ENCODE assay signal across 26 cellular contexts in the genomic region with DNA sequence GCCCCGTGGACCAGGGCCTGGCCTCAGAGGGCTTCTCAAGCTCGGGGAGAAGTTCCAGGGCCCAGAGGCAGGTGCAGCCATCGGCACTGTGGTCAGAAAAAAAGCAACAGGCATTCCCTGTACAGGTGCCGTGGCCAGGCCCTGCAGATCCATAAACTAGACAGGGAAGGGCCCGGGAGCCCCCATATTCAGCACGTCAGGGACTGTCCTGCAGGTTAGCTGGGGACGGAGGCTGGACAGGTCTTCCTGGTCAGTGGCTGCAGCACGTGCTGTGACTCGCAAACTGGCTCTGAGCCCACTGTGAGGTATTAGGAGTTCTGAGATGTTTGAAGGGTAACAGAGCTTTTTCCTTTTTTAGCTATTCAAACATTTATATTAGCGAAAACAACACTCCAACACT. TPM values are rescaled to one million over a fixed set of nuclear protein-coding genes. Genes with fewer than 3 reads are reported as not detected.
A peak's percentile ranks its signal among the peaks of the same experiment; 100 is the strongest.
DNase-seq lines count a peak whose midpoint lies in the region; ATAC-seq and TF ChIP-seq lines count a peak whose summit lies in the region.
"Had no signal": no experiment of that assay in that cellular context is flagged by ENCODE, and none has a peak within 500 bp of the region (broad histone marks: within the 10 kb centered on the region; RNA-seq: fewer than 3 reads in every experiment).

No MANE protein-coding gene starts in this region.

- no peak for TF ChIP-seq CTCF in activated CD8-positive, alpha-beta T cell treated with anti-CD3 and anti-CD28 coated beads for 36 hours (IDR thresholded peaks at IDR 0.05)
- TF ChIP-seq CTCF in Loucy (conservative IDR thresholded peaks at IDR 0.05; ENCODE audit: low read length) (no peak), prostate gland (IDR thresholded peaks at IDR 0.05) (no peak), Caco-2 (IDR thresholded peaks at IDR 0.05; ENCODE audit: insufficient read depth in 1 of 2, low read depth in 1 of 2, low read length in 1 of 2, severe bottlenecking in 1 of 2, unreplicated experiment in 1 of 2) (no peak)

- CTCF ChIA-PET in activated CD8-positive, alpha-beta T cell treated with anti-CD3 and anti-CD28 coated beads for 36 hours (lab: Charles Lee): interaction anchor here (1.1 to 1.3 kb wide), 3 partner anchors 9 to 34 kb away, joined by 3 read pairs; no protein-coding TSS in a partner anchor
- CTCF ChIA-PET in activated CD8-positive, alpha-beta T cell treated with anti-CD3 and anti-CD28 coated beads, Interleukin-2, amount 10 ng/mL, durations not matched to agents 7 days and 5 days (lab: Charles Lee): interaction anchor here (0.8 to 1.4 kb wide), 2 partner anchors 15 to 62 kb away, joined by 3 read pairs; a partner anchor contains a TSS
- CTCF ChIA-PET in Caco-2 (lab: Charles Lee): no interaction called here

- H3K4me1 Mint-ChIP-seq in activated CD8-positive, alpha-beta T cell treated with anti-CD3 and anti-CD28 coated beads for 36 hours (ENCODE audit: low read depth): peaks cover 9% of the 10 kb centered on the region
- H3K4me1 Mint-ChIP-seq in activated CD8-positive, alpha-beta T cell treated with anti-CD3 and anti-CD28 coated beads, Interleukin-2, amount 10 ng/mL, durations not matched to agents 7 days and 5 days (ENCODE audit: low read depth): peaks cover 23% of the 10 kb centered on the region
- H3K4me1 Mint-ChIP-seq in Caco-2 (ENCODE audit: low read depth, unreplicated experiment): no peaks in the 10 kb centered on the region
- H3K4me1 Mint-ChIP-seq: neural crest cell had no signal

- H4K20me1 ChIP-seq in Loucy (ENCODE audit: insufficient read depth, low read length, poor library complexity, severe bottlenecking): peaks cover 3% of the 10 kb centered on the region

- peak overlapping the region; percentile 31 for H3K4me3 ChIP-seq in Loucy (ENCODE audit: low read length, poor library complexity, severe bottlenecking)
- H3K4me3 ChIP-seq in prostate gland: no peak overlapping the region
- no peak overlapping the region for H3K4me3 ChIP-seq in Caco-2 (ENCODE audit: low read depth, low read length)
- H3K4me3 ChIP-seq: BLaER1 treated with 17β-estradiol and CSF1 and Interleukin-3, amounts not matched to agents 10 nM and 100 nM; coronary artery; SJCRH30; vagina had no signal

- BruUV-seq in Caco-2 (replicated peaks; lab: Mats Ljungman, UMichigan): no TSS peak

- ATAC-seq in activated CD8-positive, alpha-beta T cell treated with anti-CD3 and anti-CD28 coated beads for 36 hours: no peak
- no peak for ATAC-seq in activated CD8-positive, alpha-beta T cell treated with anti-CD3 and anti-CD28 coated beads, Interleukin-2, amount 10 ng/mL, durations not matched to agents 7 days and 5 days
- no peak for ATAC-seq in HG03457 (IDR thresholded peaks at IDR 0.05; ENCODE audit: unreplicated experiment)
- ATAC-seq in GM21447 (IDR thresholded peaks at IDR 0.05; ENCODE audit: unreplicated experiment): no peak
- ATAC-seq: activated T-cell treated with anti-CD3 and anti-CD28 coated beads, Interleukin-2, amount 50 U/mL, for 4 hours; HCT116 had no signal

- H2AFZ ChIP-seq in Loucy (ENCODE audit: low read length): no peak overlapping the region

- peak overlapping the region; percentile 67 for H3K4me2 ChIP-seq in Loucy (ENCODE audit: low read depth, low read length, poor library complexity, severe bottlenecking)
- H3K4me2 ChIP-seq: BLaER1 treated with 17β-estradiol and CSF1 and Interleukin-3, amounts not matched to agents 10 nM and 100 nM had no signal

- H3F3A ChIP-seq in Loucy (ENCODE audit: low read depth): no peaks in the 10 kb centered on the region

- peaks cover 22% of the 10 kb centered on the region for H3K4me1 ChIP-seq in Loucy (ENCODE audit: insufficient read depth, low read length, poor library complexity, severe bottlenecking)
- no peaks in the 10 kb centered on the region for H3K4me1 ChIP-seq in prostate gland (replicated peaks)
- H3K4me1 ChIP-seq in Caco-2: no peaks in the 10 kb centered on the region
- H3K4me1 ChIP-seq: SJCRH30, vagina had no signal

- peak overlapping the region; percentile 25 for H3K9ac ChIP-seq in Loucy (ENCODE audit: low read depth, low read length, poor library complexity, severe bottlenecking)

- peak overlapping the region; percentile 57 for H3K27ac Mint-ChIP-seq in activated CD8-positive, alpha-beta T cell treated with anti-CD3 and anti-CD28 coated beads for 36 hours
- H3K27ac Mint-ChIP-seq in activated CD8-positive, alpha-beta T cell treated with anti-CD3 and anti-CD28 coated beads, Interleukin-2, amount 10 ng/mL, durations not matched to agents 7 days and 5 days: no peak overlapping the region
- H3K27ac Mint-ChIP-seq in Caco-2 (ENCODE audit: unreplicated experiment): no peak overlapping the region
- H3K27ac Mint-ChIP-seq: activated naive CD4-positive, alpha-beta T cell treated with anti-CD3 and anti-CD28 coated beads, Interleukin-2, amount 50 U/mL, for 24 hours had no signal

- H3K36me3 ChIP-seq in Loucy (ENCODE audit: insufficient read depth, low read length) (peaks cover 46% of the 10 kb centered on the region; the same call in 1 of the 2 replicates), prostate gland (peaks cover 16 to 25% of the 10 kb centered on the region in 2 donors), Caco-2 (ENCODE audit: control insufficient read depth, insufficient read depth, low read length) (peaks cover 11% of the 10 kb centered on the region)
- H3K36me3 ChIP-seq: SJCRH30 had no signal

- POLR2A ChIA-PET in activated CD8-positive, alpha-beta T cell treated with anti-CD3 and anti-CD28 coated beads for 36 hours (lab: Charles Lee): interaction anchor here (0.9 to 2.8 kb wide), 4 partner anchors 10 to 49 kb away, joined by 3 to 7 read pairs (median 4); a partner anchor contains a TSS
- POLR2A ChIA-PET in activated CD8-positive, alpha-beta T cell treated with anti-CD3 and anti-CD28 coated beads, Interleukin-2, amount 10 ng/mL, durations not matched to agents 7 days and 5 days (lab: Charles Lee): interaction anchor here (2.0 kb wide), 1 partner anchor 14 kb away, joined by 9 read pairs; a partner anchor contains a TSS
- POLR2A ChIA-PET in Caco-2 (lab: Charles Lee): no interaction called here

- no peaks in the 10 kb centered on the region for H3K27me3 ChIP-seq in Loucy (ENCODE audit: insufficient read depth, low read length, poor library complexity, severe bottlenecking)
- H3K27me3 ChIP-seq in prostate gland (replicated peaks; ENCODE audit: insufficient read depth): no peaks in the 10 kb centered on the region
- H3K27me3 ChIP-seq in Caco-2 (replicated peaks; ENCODE audit: control insufficient read depth, insufficient read depth, low read length): no peaks in the 10 kb centered on the region
- H3K27me3 ChIP-seq: SJCRH30, vagina had no signal

- no peak for DNase-seq in activated CD8-positive, alpha-beta T cell treated with anti-CD3 and anti-CD28 coated beads for 36 hours
- DNase-seq in activated CD8-positive, alpha-beta T cell treated with anti-CD3 and anti-CD28 coated beads, Interleukin-2, amount 10 ng/mL, durations not matched to agents 7 days and 5 days: no peak
- DNase-seq in dermis blood vessel endothelial cell (peak; percentile 46), prostate gland (ENCODE audit: low spot score) (peak; percentile 36), Caco-2 (no peak)
- DNase-seq: activated CD4-positive, alpha-beta T cell treated with anti-CD3 and anti-CD28 coated beads, Interleukin-2, amount 50 U/mL, for 4 hours; activated T-cell treated with anti-CD3 and anti-CD28 coated beads, Interleukin-2, amount 50 U/mL, for 4 hours; KBM-7; kidney glomerular epithelial cell; NCI-H1092; NCI-H2081; NCI-H510A treated with DMSO at 0.1 percent for 48 hours; SJCRH30; stimulated activated CD4-positive, alpha-beta T cell treated with anti-CD3 and anti-CD28 coated beads, Interleukin-12 subunit alpha, Interleukin-12 subunit beta, amount 100 ng/mL, for 4 hours; stimulated activated CD8-positive, alpha-beta memory T cell treated with anti-CD3 and anti-CD28 coated beads, Interleukin-4, amount 100 ng/mL, for 48 hours; T-helper 2 cell; WERI-Rb-1 had no signal

- H3K9me2 ChIP-seq in Loucy (replicated peaks; ENCODE audit: low read depth, low read length): no peaks in the 10 kb centered on the region

- H3K27me3 Mint-ChIP-seq in activated CD8-positive, alpha-beta T cell treated with anti-CD3 and anti-CD28 coated beads for 36 hours: no peaks in the 10 kb centered on the region
- no peaks in the 10 kb centered on the region for H3K27me3 Mint-ChIP-seq in activated CD8-positive, alpha-beta T cell treated with anti-CD3 and anti-CD28 coated beads, Interleukin-2, amount 10 ng/mL, durations not matched to agents 7 days and 5 days (ENCODE audit: low read depth)
- H3K27me3 Mint-ChIP-seq in Caco-2 (ENCODE audit: insufficient read depth, unreplicated experiment): no peaks in the 10 kb centered on the region
- H3K27me3 Mint-ChIP-seq: activated naive CD4-positive, alpha-beta T cell treated with anti-CD3 and anti-CD28 coated beads, Interleukin-2, amount 50 U/mL, for 24 hours had no signal

- no peaks in the 10 kb centered on the region for H3K9me3 ChIP-seq in Loucy (ENCODE audit: insufficient read depth, low read depth, low read length)
- no peaks in the 10 kb centered on the region for H3K9me3 ChIP-seq in prostate gland
- H3K9me3 ChIP-seq in Caco-2: no peaks in the 10 kb centered on the region
- H3K9me3 ChIP-seq: BLaER1 treated with 17β-estradiol and CSF1 and Interleukin-3, amounts not matched to agents 10 nM and 100 nM; SJCRH30; vagina had no signal

- 78% methylated on average over 10 of the region's 10 CpGs for WGBS in prostate gland

- H3K36me3 Mint-ChIP-seq in activated CD8-positive, alpha-beta T cell treated with anti-CD3 and anti-CD28 coated beads for 36 hours (ENCODE audit: low read depth): peaks cover 15% of the 10 kb centered on the region
- peaks cover 19% of the 10 kb centered on the region for H3K36me3 Mint-ChIP-seq in activated CD8-positive, alpha-beta T cell treated with anti-CD3 and anti-CD28 coated beads, Interleukin-2, amount 10 ng/mL, durations not matched to agents 7 days and 5 days (ENCODE audit: low read depth)
- H3K36me3 Mint-ChIP-seq in Caco-2 (ENCODE audit: insufficient read depth, unreplicated experiment): peaks cover 42% of the 10 kb centered on the region
- H3K36me3 Mint-ChIP-seq: activated naive CD4-positive, alpha-beta T cell treated with anti-CD3 and anti-CD28 coated beads, Interleukin-2, amount 50 U/mL, for 24 hours had no signal

- intact Hi-C loops in activated CD8-positive, alpha-beta T cell treated with anti-CD3 and anti-CD28 coated beads for 36 hours (cut with micrococcal nuclease): no loop called here
- intact Hi-C loops in prostate gland (cut with DNase I) (no loop called here), Caco-2 (cut with micrococcal nuclease; ENCODE audit: unreplicated experiment) (no loop called here)

- H3K27ac ChIP-seq in prostate gland: no peak overlapping the region
- H3K27ac ChIP-seq: BLaER1 treated with 17β-estradiol and CSF1 and Interleukin-3, amounts not matched to agents 10 nM and 100 nM; coronary artery; SJCRH30; vagina; WERI-Rb-1 had no signal

- TF ChIP-seq POLR2A in prostate gland (IDR thresholded peaks at IDR 0.05): no peak

- no peaks in the 10 kb centered on the region for H3K9me3 Mint-ChIP-seq in activated CD8-positive, alpha-beta T cell treated with anti-CD3 and anti-CD28 coated beads for 36 hours
- H3K9me3 Mint-ChIP-seq in activated CD8-positive, alpha-beta T cell treated with anti-CD3 and anti-CD28 coated beads, Interleukin-2, amount 10 ng/mL, durations not matched to agents 7 days and 5 days (ENCODE audit: insufficient read depth): no peaks in the 10 kb centered on the region
- H3K9me3 Mint-ChIP-seq in Caco-2 (ENCODE audit: unreplicated experiment): no peaks in the 10 kb centered on the region
- H3K9me3 Mint-ChIP-seq: activated naive CD4-positive, alpha-beta T cell treated with anti-CD3 and anti-CD28 coated beads, Interleukin-2, amount 50 U/mL, for 24 hours; activated T-cell treated with anti-CD3 and anti-CD28 coated beads, Interleukin-2, amount 50 U/mL, for 4 hours; neural crest cell had no signal

- H3K79me2 ChIP-seq in Loucy (ENCODE audit: insufficient read depth, low read length): no peaks in the 10 kb centered on the region

- H3K4me3 Mint-ChIP-seq in activated CD8-positive, alpha-beta T cell treated with anti-CD3 and anti-CD28 coated beads for 36 hours: no peak overlapping the region
- H3K4me3 Mint-ChIP-seq in activated CD8-positive, alpha-beta T cell treated with anti-CD3 and anti-CD28 coated beads, Interleukin-2, amount 10 ng/mL, durations not matched to agents 7 days and 5 days: no peak overlapping the region
- H3K4me3 Mint-ChIP-seq in Caco-2 (ENCODE audit: unreplicated experiment): no peak overlapping the region
- H3K4me3 Mint-ChIP-seq: activated naive CD4-positive, alpha-beta T cell treated with anti-CD3 and anti-CD28 coated beads, Interleukin-2, amount 50 U/mL, for 24 hours; activated T-cell treated with anti-CD3 and anti-CD28 coated beads, Interleukin-2, amount 50 U/mL, for 4 hours; neural crest cell had no signal

RNA-seq across cellular contexts. Expression of a gene that starts 15.0 kb away (rescaled TPM):
- 10 to 100 TPM; 11.5 to 13.6 TPM for total RNA-seq in activated CD8-positive, alpha-beta T cell treated with anti-CD3 and anti-CD28 coated beads for 36 hours
- total RNA-seq in activated CD8-positive, alpha-beta T cell treated with anti-CD3 and anti-CD28 coated beads, Interleukin-2, amount 10 ng/mL, durations not matched to agents 7 days and 5 days: 1 to 10 TPM; 7.2 to 9.4 TPM
- total RNA-seq in dermis blood vessel endothelial cell: 2.9 and 4.3 TPM in 2 replicates
- total RNA-seq in prostate gland: 1 to 10 TPM in 1 of 2 donors, under 1 TPM in 1; 0.91 to 8.0 TPM
- total RNA-seq in Caco-2 (2022): 4.4 and 6.9 TPM in 2 replicates

RNA-seq across cellular contexts. Expression of a gene that starts 51.4 kb away (rescaled TPM):
- 10 to 100 TPM; 32.0 to 32.7 TPM for total RNA-seq in activated CD8-positive, alpha-beta T cell treated with anti-CD3 and anti-CD28 coated beads for 36 hours
- total RNA-seq in activated CD8-positive, alpha-beta T cell treated with anti-CD3 and anti-CD28 coated beads, Interleukin-2, amount 10 ng/mL, durations not matched to agents 7 days and 5 days: 10 to 100 TPM; 29.3 to 30.1 TPM
- total RNA-seq in dermis blood vessel endothelial cell: 24.4 and 36.1 TPM in 2 replicates
- 10 to 100 TPM; 39.5 to 65.8 TPM for total RNA-seq in prostate gland
- 50.9 and 55.6 TPM in 2 replicates for total RNA-seq in Caco-2 (2022)

RNA-seq across cellular contexts. Expression of a gene that starts 60.0 kb away (rescaled TPM):
- 10 to 100 TPM; 55.3 to 58.1 TPM for total RNA-seq in activated CD8-positive, alpha-beta T cell treated with anti-CD3 and anti-CD28 coated beads for 36 hours
- 10 to 100 TPM; 40.2 to 45.3 TPM for total RNA-seq in activated CD8-positive, alpha-beta T cell treated with anti-CD3 and anti-CD28 coated beads, Interleukin-2, amount 10 ng/mL, durations not matched to agents 7 days and 5 days
- 23.3 and 44.8 TPM in 2 replicates for total RNA-seq in dermis blood vessel endothelial cell
- 10 to 100 TPM; 41.9 to 51.8 TPM for total RNA-seq in prostate gland
- 64.7 and 72.3 TPM in 2 replicates for total RNA-seq in Caco-2 (2022)

Comparison
In these comparisons a context has a peak if more than half of its experiments do, and no peak if none do; other contexts are left out.
1. DNase-seq: peak in dermis blood vessel endothelial cell (single experiment) and prostate gland (single experiment); none in activated CD8-positive, alpha-beta T cell treated with anti-CD3 and anti-CD28 coated beads for 36 hours (single experiment), activated CD8-positive, alpha-beta T cell treated with anti-CD3 and anti-CD28 coated beads, Interleukin-2, amount 10 ng/mL, durations not matched to agents 7 days and 5 days (single experiment) and Caco-2 (0 of 2).